ENCODE assay signal across 8 cellular contexts in the genomic region with DNA sequence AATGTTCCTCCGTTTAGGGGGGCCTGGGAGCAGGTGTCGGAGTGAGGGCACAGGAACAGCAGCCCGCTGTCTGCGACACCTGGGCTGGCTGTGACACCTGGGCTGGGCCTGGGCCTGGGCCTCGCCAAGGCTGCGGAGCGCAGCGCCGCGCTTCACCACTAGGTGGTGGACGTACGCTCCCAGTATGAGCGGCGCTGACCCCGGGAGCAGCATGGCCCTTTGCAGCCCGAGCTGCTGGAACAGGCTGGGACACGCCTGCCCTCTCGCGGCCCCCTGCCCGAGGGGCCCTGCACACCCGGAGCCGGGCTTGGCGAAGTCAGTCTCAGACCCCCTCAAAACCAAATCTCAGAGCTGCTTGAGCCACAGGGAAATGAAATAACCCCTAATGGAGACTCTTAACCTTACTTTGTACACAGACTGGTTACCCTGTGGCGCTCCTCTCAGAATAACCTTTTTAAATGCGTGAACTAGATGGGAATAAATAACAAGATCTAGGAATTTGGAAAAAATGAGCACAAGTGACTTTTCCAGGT. TPM values are rescaled to one million over a fixed set of nuclear protein-coding genes. Genes with fewer than 3 reads are reported as not detected.
DNase-seq lines count a peak whose midpoint lies in the region; ATAC-seq and TF ChIP-seq lines count a peak whose summit lies in the region.

No MANE protein-coding gene starts in this region.

- peak; percentile 95 for TF ChIP-seq RAD21 in HCT116 (IDR thresholded peaks at IDR 0.05; ENCODE audit: low read depth)

- H3F3A ChIP-seq in MM.1S (ENCODE audit: insufficient read depth, low read length) (no peaks in the 10 kb centered on the region), SU-DHL-6 (ENCODE audit: insufficient read depth) (no peaks in the 10 kb centered on the region)

- peak; percentile 100 for ATAC-seq in HCT116
- peak; percentile 100 for ATAC-seq in activated naive CD8-positive, alpha-beta T cell treated with anti-CD3 and anti-CD28 coated beads, Interleukin-2, amount 10 ng/mL, durations not matched to agents 7 days and 5 days (ENCODE audit: low read depth)

- CTCF ChIA-PET in HCT116 (lab: Charles Lee), result interaction anchor here (0.7 to 3.0 kb wide), 10 partner anchors 9 to 318 kb away, joined by 3 to 19 read pairs (median 5); a partner anchor contains a TSS

- H3K9me3 ChIP-seq in HCT116 (ENCODE audit: control insufficient read depth in 1 of 2, insufficient read depth in 1 of 2, low read depth in 1 of 2, low read length in 2 of 2) (no peaks in the 10 kb centered on the region), MM.1S (replicated peaks; ENCODE audit: insufficient read depth, low read length) (no peaks in the 10 kb centered on the region), SU-DHL-6 (ENCODE audit: insufficient read depth, low read length) (peaks cover 18% of the 10 kb centered on the region; the same call in 1 of the 2 replicates)

- peak overlapping the region; percentile 36; the same call in 1 of the 2 replicates for H3K9ac ChIP-seq in HCT116 (ENCODE audit: low read length)
- H3K9ac ChIP-seq in MM.1S (ENCODE audit: low read length), result no peak overlapping the region
- no peak overlapping the region for H3K9ac ChIP-seq in SU-DHL-6 (ENCODE audit: low read length)

- peaks cover 2% of the 10 kb centered on the region for H3K27me3 Mint-ChIP-seq in activated naive CD8-positive, alpha-beta T cell treated with anti-CD3 and anti-CD28 coated beads, Interleukin-2, amount 10 ng/mL, durations not matched to agents 7 days and 5 days

- no peak overlapping the region for H3K4me3 Mint-ChIP-seq in activated naive CD8-positive, alpha-beta T cell treated with anti-CD3 and anti-CD28 coated beads, Interleukin-2, amount 10 ng/mL, durations not matched to agents 7 days and 5 days

- H3K27ac ChIP-seq in HCT116 (ENCODE audit: low read depth, low read length) (no peak overlapping the region), MM.1S (ENCODE audit: low read length) (no peak overlapping the region), SU-DHL-6 (ENCODE audit: low read depth, low read length) (no peak overlapping the region)

- no peaks in the 10 kb centered on the region for H3K79me2 ChIP-seq in HCT116 (ENCODE audit: insufficient read depth, low read length)
- H3K79me2 ChIP-seq in MM.1S (ENCODE audit: low read length), result no peaks in the 10 kb centered on the region
- H3K79me2 ChIP-seq in SU-DHL-6 (ENCODE audit: insufficient read depth, low read length), result no peaks in the 10 kb centered on the region

- intact Hi-C loops in HCT116 (cut with micrococcal nuclease) (loop anchor here (1.0 to 10.0 kb wide), 3 partner anchors 49 to 302 kb away; a partner anchor contains a TSS), cardiac septum (cut with DNase I) (loop anchor here (2.0 to 5.0 kb wide), 2 partner anchors 50 to 299 kb away; no protein-coding TSS in a partner anchor), posterior vena cava (cut with DNase I) (no loop called here)

- no peaks in the 10 kb centered on the region for H3K36me3 ChIP-seq in HCT116 (ENCODE audit: control insufficient read depth in 1 of 2, insufficient read depth in 2 of 2, low read length in 2 of 2)
- no peaks in the 10 kb centered on the region for H3K36me3 ChIP-seq in MM.1S (replicated peaks; ENCODE audit: insufficient read depth, low read length)
- H3K36me3 ChIP-seq in SU-DHL-6 (ENCODE audit: low read length), result no peaks in the 10 kb centered on the region

- H2AFZ ChIP-seq in HCT116 (ENCODE audit: low read depth, low read length, poor library complexity, severe bottlenecking) (peak overlapping the region; percentile 100), MM.1S (ENCODE audit: low read length) (0 out of 2 replicates have a peak overlapping the region, but pooled peaks have one; percentile 48), SU-DHL-6 (ENCODE audit: low read depth, low read length, severe bottlenecking) (peak overlapping the region; percentile 55)

- peaks cover under 1% of the 10 kb centered on the region for H3K36me3 Mint-ChIP-seq in activated naive CD8-positive, alpha-beta T cell treated with anti-CD3 and anti-CD28 coated beads, Interleukin-2, amount 10 ng/mL, durations not matched to agents 7 days and 5 days

- POLR2A ChIA-PET in HCT116 (lab: Charles Lee), result no interaction called here
- POLR2A ChIA-PET in activated naive CD8-positive, alpha-beta T cell treated with anti-CD3 and anti-CD28 coated beads, Interleukin-2, amount 10 ng/mL, durations not matched to agents 7 days and 5 days (lab: Charles Lee), result no interaction called here

- H4K20me1 ChIP-seq in HCT116 (ENCODE audit: insufficient read depth) (no peaks in the 10 kb centered on the region), MM.1S (ENCODE audit: insufficient read depth, low read length) (no peaks in the 10 kb centered on the region), SU-DHL-6 (ENCODE audit: low read depth, low read length) (no peaks in the 10 kb centered on the region)

- H3K27ac Mint-ChIP-seq in activated naive CD8-positive, alpha-beta T cell treated with anti-CD3 and anti-CD28 coated beads, Interleukin-2, amount 10 ng/mL, durations not matched to agents 7 days and 5 days, result no peak overlapping the region

- no peak for TF ChIP-seq POLR2A in HCT116 (IDR thresholded peaks at IDR 0.05; ENCODE audit: borderline replicate concordance, extremely low read depth, insufficient read depth, insufficient read length)

- H3K9me2 ChIP-seq in HCT116 (ENCODE audit: insufficient read depth) (no peaks in the 10 kb centered on the region), MM.1S (replicated peaks; ENCODE audit: insufficient read depth, low read length) (no peaks in the 10 kb centered on the region), SU-DHL-6 (replicated peaks; ENCODE audit: insufficient read depth, low read length) (no peaks in the 10 kb centered on the region)

- no peaks in the 10 kb centered on the region for H3K9me3 Mint-ChIP-seq in activated naive CD8-positive, alpha-beta T cell treated with anti-CD3 and anti-CD28 coated beads, Interleukin-2, amount 10 ng/mL, durations not matched to agents 7 days and 5 days

- TF ChIP-seq CTCF in GM12801 (IDR thresholded peaks at IDR 0.05; ENCODE audit: extremely low read depth, insufficient read length) (peak; percentile 16), HCT116 (IDR thresholded peaks at IDR 0.05 in 2 of 3, conservative IDR thresholded peaks at IDR 0.05 in 1 of 3; ENCODE audit: borderline replicate concordance in 1 of 3, insufficient read depth in 1 of 3, low read depth in 2 of 3, low read length in 2 of 3) (peak; percentile 92 to 99 (median 98)), MM.1S (IDR thresholded peaks at IDR 0.05; ENCODE audit: low read length) (peak; percentile 73), SU-DHL-6 (IDR thresholded peaks at IDR 0.05; ENCODE audit: insufficient read depth, low read length, poor library complexity, severe bottlenecking) (peak; percentile 82)

- H3K4me1 Mint-ChIP-seq in activated naive CD8-positive, alpha-beta T cell treated with anti-CD3 and anti-CD28 coated beads, Interleukin-2, amount 10 ng/mL, durations not matched to agents 7 days and 5 days, result no peaks in the 10 kb centered on the region

- RAD21 ChIA-PET in HCT116 (lab: Charles Lee; ENCODE audit: low non-redundant PET in 1 of 2, low total read pairs in 2 of 2, uncharacterized antibody in 2 of 2, unreplicated experiment in 2 of 2), result interaction anchor here in 1 of 2 experiments (0.6 kb wide), 1 partner anchor 49 kb away, joined by 5 read pairs; no protein-coding TSS in a partner anchor

- H3K4me3 ChIP-seq in HCT116 (replicated peaks in 1 of 2; ENCODE audit: low read depth in 1 of 2, low read length in 2 of 2), result 0 out of 4 replicates have a peak overlapping the region, but pooled peaks of 1 of the 2 experiments have one; percentile 15
- H3K4me3 ChIP-seq in MM.1S (ENCODE audit: low read length), result no peak overlapping the region; the same call in 1 of the 2 replicates
- H3K4me3 ChIP-seq in SU-DHL-6 (ENCODE audit: insufficient read depth, low read length, poor library complexity, severe bottlenecking), result no peak overlapping the region

- no peaks in the 10 kb centered on the region for H3K27me3 ChIP-seq in HCT116 (ENCODE audit: insufficient read depth, low read length)
- no peaks in the 10 kb centered on the region for H3K27me3 ChIP-seq in MM.1S (replicated peaks; ENCODE audit: insufficient read depth, low read length)
- H3K27me3 ChIP-seq in SU-DHL-6 (ENCODE audit: low read length), result no peaks in the 10 kb centered on the region

- H3K4me1 ChIP-seq in HCT116 (ENCODE audit: control insufficient read depth in 1 of 2, insufficient read depth in 2 of 2, low read length in 2 of 2) (peaks cover 0 to 10% of the 10 kb centered on the region in 2 experiments; a peak in 2 of 4 replicates), MM.1S (ENCODE audit: low read length) (no peaks in the 10 kb centered on the region)

- peak overlapping the region; percentile 67 for H3K4me2 ChIP-seq in HCT116 (ENCODE audit: low read length)
- H3K4me2 ChIP-seq in MM.1S (ENCODE audit: low read depth, low read length), result peak overlapping the region; percentile 47; the same call in 1 of the 2 replicates
- no peak overlapping the region for H3K4me2 ChIP-seq in SU-DHL-6 (ENCODE audit: low read depth, low read length, poor library complexity, severe bottlenecking)

- no TSS peak for BruUV-seq in HCT116 (replicated peaks; lab: Mats Ljungman, UMichigan)

- DNase-seq in HCT116 (ENCODE audit: low read depth, low spot score) (peak; percentile 76), MM.1S (peak; percentile 64), cardiac septum (ENCODE audit: low spot score) (peak; percentile 85), posterior vena cava (ENCODE audit: low spot score) (peak; percentile 92), ureter (ENCODE audit: low spot score) (peak; percentile 72)
- DNase-seq in activated naive CD8-positive, alpha-beta T cell treated with anti-CD3 and anti-CD28 coated beads, Interleukin-2, amount 10 ng/mL, durations not matched to agents 7 days and 5 days, result peak; percentile 84

TF ChIP-seq in HCT116, 20 proteins besides CTCF, POLR2A, EP300 and RAD21:
- TF ChIP-seq CBX3 (IDR thresholded peaks at IDR 0.05; ENCODE audit: low read depth) (peak; percentile 47; the same call in 1 of the 2 replicates), ZFX (IDR thresholded peaks at IDR 0.05) (peak; percentile 44; the same call in 1 of the 2 replicates), YY1 (IDR thresholded peaks at IDR 0.05; ENCODE audit: extremely low read depth, insufficient replicate concordance, low read depth, low read length) (peak; percentile 73), SRF (IDR thresholded peaks at IDR 0.05; ENCODE audit: low read depth) (no peak)
- TF ChIP-seq, protein P1, sequence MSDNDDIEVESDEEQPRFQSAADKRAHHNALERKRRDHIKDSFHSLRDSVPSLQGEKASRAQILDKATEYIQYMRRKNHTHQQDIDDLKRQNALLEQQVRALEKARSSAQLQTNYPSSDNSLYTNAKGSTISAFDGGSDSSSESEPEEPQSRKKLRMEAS (IDR thresholded peaks at IDR 0.05), result peak; percentile 59; the same call in 1 of the 2 replicates

RNA-seq across cellular contexts. Expression of a gene that starts 38.6 kb away (rescaled TPM):
- total RNA-seq in HCT116 (2021; ENCODE audit: unreplicated experiment) (11.1 TPM), cardiac septum (not detected), posterior vena cava (not detected), ureter (9.8 TPM)
- 15.0 and 21.9 TPM in 2 replicates for polyA plus RNA-seq in HCT116 (2012)
- total RNA-seq in activated naive CD8-positive, alpha-beta T cell treated with anti-CD3 and anti-CD28 coated beads, Interleukin-2, amount 10 ng/mL, durations not matched to agents 7 days and 5 days, result not detected

Comparison
In these comparisons a context has a peak if more than half of its experiments do, and no peak if none do; other contexts are left out.
1. CTCF ChIP-seq: peak in every context shown above with its lines; median percentile 98 in HCT116; 82 in SU-DHL-6; 73 in MM.1S; 16 in GM12801.
2. H2AFZ ChIP-seq: peak in every context shown above with its lines; median percentile 100 in HCT116; 55 in SU-DHL-6; 48 in MM.1S.
3. RNA of a gene that starts 38.6 kb away (total RNA-seq): 11.1 TPM in HCT116 (single experiment) and 9.8 TPM in ureter (single experiment); not detected in activated naive CD8-positive, alpha-beta T cell treated with anti-CD3 and anti-CD28 coated beads, Interleukin-2, amount 10 ng/mL, durations not matched to agents 7 days and 5 days, not detected in cardiac septum (single experiment) and not detected in posterior vena cava; every median in the first group is over 10 times any median in the second.
4. intact Hi-C loops: an anchor here in HCT116 (1.0 to 10.0 kb wide) and cardiac septum (2.0 to 5.0 kb wide); none called in posterior vena cava.
5. Peak in every context shown above with its lines, with median percentiles within 50 percentile points of each other: DNase-seq.